ENCODE assay signal across 9 cellular contexts in the genomic region with DNA sequence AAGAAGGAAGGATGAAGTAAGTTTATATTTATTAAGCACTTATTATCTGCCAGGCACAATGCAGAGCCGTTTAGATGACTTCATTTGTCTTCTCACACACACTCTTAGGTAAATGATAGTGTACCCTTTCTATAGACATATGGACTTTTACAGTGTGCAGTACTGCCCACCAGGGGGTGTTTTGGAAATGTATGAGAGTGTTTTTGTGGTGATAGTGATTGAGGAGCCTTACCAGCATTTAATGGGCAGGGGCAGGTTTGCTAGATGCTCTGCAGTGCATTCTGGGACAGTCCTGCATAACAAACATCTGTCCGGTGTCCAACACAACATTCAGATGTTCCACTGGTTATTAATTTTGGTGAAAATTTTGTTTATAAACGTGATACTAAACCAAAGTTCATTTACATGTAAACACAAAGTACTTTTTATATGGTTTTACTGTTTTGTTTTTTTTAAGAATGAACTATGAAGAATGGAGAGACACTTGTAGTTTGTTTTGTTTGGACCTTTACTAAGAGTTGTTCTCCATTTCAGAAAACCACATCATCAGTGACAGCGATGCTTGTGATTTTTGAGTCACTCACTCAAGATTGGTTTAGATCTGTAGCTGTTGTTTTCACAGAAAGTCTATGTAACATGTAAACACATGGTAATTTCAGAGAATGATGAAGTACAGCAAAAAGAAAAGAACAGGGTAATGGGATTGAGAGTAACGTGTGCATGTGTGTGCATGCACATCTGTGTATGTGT. TPM values are rescaled to one million over a fixed set of nuclear protein-coding genes. Genes with fewer than 3 reads are reported as not detected.
DNase-seq lines count a peak whose midpoint lies in the region; ATAC-seq, FAIRE-seq and TF ChIP-seq lines count a peak whose summit lies in the region.
"Had no signal": no experiment of that assay in that cellular context is flagged by ENCODE, and none has a peak within 500 bp of the region (broad histone marks: within the 10 kb centered on the region; RNA-seq: fewer than 3 reads in every experiment).

No MANE protein-coding gene starts in this region.

- H3K4me1 Mint-ChIP-seq in activated T-cell treated with anti-CD3 and anti-CD28 coated beads, Interleukin-2, amount 50 U/mL, for 72 hours (ENCODE audit: low read depth) = peaks cover 3% of the 10 kb centered on the region
- no peaks in the 10 kb centered on the region for H3K4me1 Mint-ChIP-seq in chondrocyte (ENCODE audit: low read depth)

- no peaks in the 10 kb centered on the region for H4K20me1 ChIP-seq in smooth muscle cell (ENCODE audit: low read depth)

- H3K9me3 Mint-ChIP-seq in activated T-cell treated with anti-CD3 and anti-CD28 coated beads, Interleukin-2, amount 50 U/mL, for 72 hours = peaks cover 3 to 4% of the 10 kb centered on the region in 2 donors
- H3K9me3 Mint-ChIP-seq in chondrocyte (ENCODE audit: low read depth) = peaks cover 3% of the 10 kb centered on the region
- H3K9me3 Mint-ChIP-seq: natural killer cell had no signal

- H3K27me3 Mint-ChIP-seq in activated T-cell treated with anti-CD3 and anti-CD28 coated beads, Interleukin-2, amount 50 U/mL, for 72 hours (ENCODE audit: low read depth) = no peaks in the 10 kb centered on the region
- H3K27me3 Mint-ChIP-seq in chondrocyte (ENCODE audit: low read depth) = no peaks in the 10 kb centered on the region

- no peaks in the 10 kb centered on the region for H3K4me1 ChIP-seq in smooth muscle cell (ENCODE audit: low read depth)

- H3K9me3 ChIP-seq in MG63 = peaks cover 10% of the 10 kb centered on the region
- no peaks in the 10 kb centered on the region for H3K9me3 ChIP-seq in smooth muscle cell (replicated peaks; ENCODE audit: low read depth)

- no peak overlapping the region for H3K9ac ChIP-seq in smooth muscle cell (ENCODE audit: low read depth)

- H3K27me3 ChIP-seq in MG63 (no peaks in the 10 kb centered on the region), smooth muscle cell (ENCODE audit: low read depth) (no peaks in the 10 kb centered on the region)

- no peak for TF ChIP-seq POLR2A in GM12891 (IDR thresholded peaks at IDR 0.05; ENCODE audit: low read depth, low read length)

- no peak for FAIRE-seq in GM12891 (lab: Jason Lieb, UNC)

- no peaks in the 10 kb centered on the region for H3K79me2 ChIP-seq in smooth muscle cell (ENCODE audit: low read depth)

- peaks cover 21 to 66% of the 10 kb centered on the region in 2 donors for H3K36me3 Mint-ChIP-seq in activated T-cell treated with anti-CD3 and anti-CD28 coated beads, Interleukin-2, amount 50 U/mL, for 72 hours (ENCODE audit: insufficient read depth in 2 of 2)
- peaks cover 27% of the 10 kb centered on the region for H3K36me3 Mint-ChIP-seq in chondrocyte (ENCODE audit: low read depth)

- H2AFZ ChIP-seq in smooth muscle cell (ENCODE audit: low read depth) = no peak overlapping the region

- H3F3A ChIP-seq in smooth muscle cell (ENCODE audit: low read depth) = no peaks in the 10 kb centered on the region

- DNase-seq in activated T-cell treated with anti-CD3 and anti-CD28 coated beads, Interleukin-2, amount 50 U/mL, for 72 hours = no peak
- no peak for DNase-seq in activated T-cell treated with anti-CD3 and anti-CD28 coated beads for 4 hours
- peak; percentile 35 for DNase-seq in MG63
- DNase-seq in chondrocyte (ENCODE audit: low spot score) = no peak
- no peak for DNase-seq in smooth muscle cell (lab: John Stamatoyannopoulos, UW; ENCODE audit: unreplicated experiment)
- no peak for DNase-seq in NK-92 (lab: John Stamatoyannopoulos, UW; ENCODE audit: unreplicated experiment)
- no peak for DNase-seq in hepatic stellate cell (ENCODE audit: low spot score)
- no peak for DNase-seq in GM12891 (ENCODE audit: insufficient read length, low spot score)
- DNase-seq: natural killer cell had no signal

- no peak overlapping the region for H3K27ac ChIP-seq in smooth muscle cell (ENCODE audit: low read depth)

- no peak overlapping the region for H3K4me3 Mint-ChIP-seq in activated T-cell treated with anti-CD3 and anti-CD28 coated beads, Interleukin-2, amount 50 U/mL, for 72 hours
- H3K4me3 Mint-ChIP-seq in chondrocyte (ENCODE audit: unreplicated experiment) = no peak overlapping the region
- H3K4me3 Mint-ChIP-seq: natural killer cell had no signal

- no peak overlapping the region for H3K4me2 ChIP-seq in smooth muscle cell

- H3K27ac Mint-ChIP-seq in activated T-cell treated with anti-CD3 and anti-CD28 coated beads, Interleukin-2, amount 50 U/mL, for 72 hours = peak overlapping the region; percentile 68
- no peak overlapping the region for H3K27ac Mint-ChIP-seq in chondrocyte (ENCODE audit: unreplicated experiment)

- peak; percentile 77 for TF ChIP-seq CTCF in chondrocyte (IDR thresholded peaks at IDR 0.05)
- TF ChIP-seq CTCF in smooth muscle cell (IDR thresholded peaks at IDR 0.05; ENCODE audit: borderline replicate concordance, insufficient read depth, poor library complexity, severe bottlenecking) = peak; percentile 42

- no peak for ATAC-seq in activated T-cell treated with anti-CD3 and anti-CD28 coated beads, Interleukin-2, amount 50 U/mL, for 72 hours (replicated peaks in 1 of 2)

- H3K4me3 ChIP-seq in MG63 (no peak overlapping the region), smooth muscle cell (no peak overlapping the region)

- WGBS in smooth muscle cell (ENCODE audit: low lambda C conversion rate) = 92% methylated on average over 5 of the region's 5 CpGs

- H3K36me3 ChIP-seq in MG63 = peaks cover 36% of the 10 kb centered on the region
- H3K36me3 ChIP-seq in smooth muscle cell (ENCODE audit: low read depth) = peaks cover 6% of the 10 kb centered on the region

TF ChIP-seq in GM12891, 5 proteins besides CTCF, POLR2A, EP300 and RAD21:
- no peak for TF ChIP-seq POLR2AphosphoS5 (IDR thresholded peaks at IDR 0.05; ENCODE audit: low read depth, low read length)
- TF ChIP-seq POU2F2 (IDR thresholded peaks at IDR 0.05; ENCODE audit: low read depth, low read length) = no peak
- no peak for TF ChIP-seq PAX5 (IDR thresholded peaks at IDR 0.05; ENCODE audit: insufficient read depth, low read length, severe bottlenecking)
- TF ChIP-seq SPI1 (IDR thresholded peaks at IDR 0.05; ENCODE audit: low read depth, low read length) = no peak
- no peak for TF ChIP-seq TAF1 (IDR thresholded peaks at IDR 0.05; ENCODE audit: low read depth, low read length)

RNA-seq across cellular contexts. Expression of gene KCNS1, which starts 19.9 kb away (rescaled TPM):
- under 1 TPM; 0.23 to 0.58 TPM for total RNA-seq in activated T-cell treated with anti-CD3 and anti-CD28 coated beads, Interleukin-2, amount 50 U/mL, for 72 hours
- 0.05 and 0.30 TPM in 2 replicates for total RNA-seq in MG63 (2014; rRNA removed; shearing (Covaris generic); ENCODE audit: low replicate concordance)
- total RNA-seq in chondrocyte (0.55 to 1.1 TPM (median 0.59 TPM) in 3 replicates), smooth muscle cell (0.49 and 1.4 TPM in 2 replicates)
- polyA plus RNA-seq in smooth muscle cell = 0.35 and 1.8 TPM in 2 replicates
- not detected for polyA plus RNA-seq in GM12891 (2012; ENCODE audit: low read depth, missing spikeins)
- total RNA-seq: natural killer cell had no signal

RNA-seq across cellular contexts. Expression of gene WFDC5, which starts 33.9 kb away (rescaled TPM):
- 1 to 10 TPM in 1 of 2 donors, not detected in 1; 1.4 TPM for total RNA-seq in activated T-cell treated with anti-CD3 and anti-CD28 coated beads, Interleukin-2, amount 50 U/mL, for 72 hours
- not detected in 2 replicates for total RNA-seq in MG63 (2014; rRNA removed; shearing (Covaris generic); ENCODE audit: low replicate concordance)
- total RNA-seq in chondrocyte (not detected in 3 replicates), smooth muscle cell (not detected in 2 replicates)
- polyA plus RNA-seq in smooth muscle cell = not detected in 2 replicates
- polyA plus RNA-seq in GM12891 (2012; ENCODE audit: low read depth, missing spikeins) = 0.12 TPM
- total RNA-seq: natural killer cell had no signal

RNA-seq across cellular contexts. Expression of gene WFDC12, which starts 43.2 kb away (rescaled TPM):
- total RNA-seq in activated T-cell treated with anti-CD3 and anti-CD28 coated beads, Interleukin-2, amount 50 U/mL, for 72 hours = not detected
- not detected in 2 replicates for total RNA-seq in MG63 (2014; rRNA removed; shearing (Covaris generic); ENCODE audit: low replicate concordance)
- total RNA-seq in chondrocyte (not detected in 3 replicates), smooth muscle cell (not detected in 2 replicates)
- not detected in 2 replicates for polyA plus RNA-seq in smooth muscle cell
- polyA plus RNA-seq in GM12891 (2012; ENCODE audit: low read depth, missing spikeins) = not detected
- total RNA-seq: natural killer cell had no signal
